Comparison of ENCODE assay signal across 25 cellular contexts in genomic region chr18:62242955-62243354, GRCh38. TPM values are rescaled to one million over a fixed set of nuclear protein-coding genes. Genes with fewer than 3 reads are reported as not detected.
DNase-seq lines count a peak whose midpoint lies in the region; ATAC-seq and TF ChIP-seq lines count a peak whose summit lies in the region.
"Had no signal": no experiment of that assay in that cellular context is flagged by ENCODE, and none has a peak within 500 bp of the region (broad histone marks: within the 10 kb centered on the region; RNA-seq: fewer than 3 reads in every experiment).

No MANE protein-coding gene starts in this region.

- H3K27me3 Mint-ChIP-seq in activated T-cell treated with anti-CD3 and anti-CD28 coated beads, Interleukin-2, amount 50 U/mL, for 72 hours (ENCODE audit: low read depth) = no peaks in the 10 kb centered on the region
- H3K27me3 Mint-ChIP-seq in activated naive CD4-positive, alpha-beta T cell treated with anti-CD3 and anti-CD28 coated beads, Interleukin-2, amount 10 ng/mL, durations not matched to agents 7 days and 5 days = no peaks in the 10 kb centered on the region
- H3K27me3 Mint-ChIP-seq: CD4-positive, CD25-positive, alpha-beta regulatory T cell had no signal

- no peak for TF ChIP-seq CTCF in foreskin fibroblast (IDR thresholded peaks at IDR 0.05; ENCODE audit: low read depth, low read length)

- H3K9ac ChIP-seq in adipocyte (ENCODE audit: low read length) = no peak overlapping the region
- H3K9ac ChIP-seq: BLaER1 had no signal

- peaks cover 0 to 2% of the 10 kb centered on the region in 2 donors for H3K36me3 Mint-ChIP-seq in activated T-cell treated with anti-CD3 and anti-CD28 coated beads, Interleukin-2, amount 50 U/mL, for 72 hours (ENCODE audit: insufficient read depth in 2 of 2)
- H3K36me3 Mint-ChIP-seq in activated naive CD4-positive, alpha-beta T cell treated with anti-CD3 and anti-CD28 coated beads, Interleukin-2, amount 10 ng/mL, durations not matched to agents 7 days and 5 days = peaks cover 26% of the 10 kb centered on the region

- CTCF ChIA-PET in activated naive CD4-positive, alpha-beta T cell treated with anti-CD3 and anti-CD28 coated beads, Interleukin-2, amount 10 ng/mL, durations not matched to agents 7 days and 5 days (lab: Charles Lee) = no interaction called here

- no peak for DNase-seq in activated T-cell treated with anti-CD3 and anti-CD28 coated beads, Interleukin-2, amount 50 U/mL, for 72 hours
- DNase-seq in activated T-cell treated with anti-CD3 and anti-CD28 coated beads for 4 hours (no peak), GM04504 (ENCODE audit: low read depth) (peak; percentile 3), adipocyte (ENCODE audit: low read depth) (peak; percentile 4), foreskin fibroblast (peak; percentile 16 to 67), posterior vena cava (ENCODE audit: low spot score) (no peak)
- no peak for DNase-seq in activated naive CD4-positive, alpha-beta T cell treated with anti-CD3 and anti-CD28 coated beads, Interleukin-2, amount 10 ng/mL, durations not matched to agents 7 days and 5 days
- DNase-seq: CD4-positive, CD25-positive, alpha-beta regulatory T cell; COR-L47; GOT3; HCEC 1CT; KBM-7; MM.1S; NCI-H1048; NCI-H1417; NCI-H1694; NCI-H2029 treated with DMSO at 0.1 percent for 48 hours; NCI-H446 treated with DMSO at 0.1 percent for 48 hours; NCI-H526; PC-9; SJCRH30 had no signal

- peaks cover 2% of the 10 kb centered on the region for H3K4me1 ChIP-seq in adipocyte (ENCODE audit: control insufficient read depth, insufficient read depth, low read length)
- H3K4me1 ChIP-seq: BLaER1, SJCRH30 had no signal

- H3K4me3 Mint-ChIP-seq in activated T-cell treated with anti-CD3 and anti-CD28 coated beads, Interleukin-2, amount 50 U/mL, for 72 hours = no peak overlapping the region
- H3K4me3 Mint-ChIP-seq in activated naive CD4-positive, alpha-beta T cell treated with anti-CD3 and anti-CD28 coated beads, Interleukin-2, amount 10 ng/mL, durations not matched to agents 7 days and 5 days = no peak overlapping the region
- H3K4me3 Mint-ChIP-seq: CD4-positive, CD25-positive, alpha-beta regulatory T cell had no signal

- H3K27ac Mint-ChIP-seq in activated T-cell treated with anti-CD3 and anti-CD28 coated beads, Interleukin-2, amount 50 U/mL, for 72 hours = peak overlapping the region; percentile 79
- no peak overlapping the region for H3K27ac Mint-ChIP-seq in activated naive CD4-positive, alpha-beta T cell treated with anti-CD3 and anti-CD28 coated beads, Interleukin-2, amount 10 ng/mL, durations not matched to agents 7 days and 5 days

- H3K27me3 ChIP-seq in adipocyte (replicated peaks; ENCODE audit: control insufficient read depth, insufficient read depth, low read length) = no peaks in the 10 kb centered on the region
- H3K27me3 ChIP-seq: BLaER1, SJCRH30 had no signal

- H3K4me1 Mint-ChIP-seq in activated T-cell treated with anti-CD3 and anti-CD28 coated beads, Interleukin-2, amount 50 U/mL, for 72 hours (ENCODE audit: low read depth) = no peaks in the 10 kb centered on the region
- H3K4me1 Mint-ChIP-seq in activated naive CD4-positive, alpha-beta T cell treated with anti-CD3 and anti-CD28 coated beads, Interleukin-2, amount 10 ng/mL, durations not matched to agents 7 days and 5 days = peaks cover 5% of the 10 kb centered on the region

- no peak for ATAC-seq in activated T-cell treated with anti-CD3 and anti-CD28 coated beads, Interleukin-2, amount 50 U/mL, for 72 hours (replicated peaks in 1 of 2)
- ATAC-seq in GM21717 (IDR thresholded peaks at IDR 0.05; ENCODE audit: unreplicated experiment) = no peak
- ATAC-seq: GM12878, Right ventricle myocardium inferior had no signal

- H3K9me3 ChIP-seq in adipocyte (ENCODE audit: control insufficient read depth, low read length) = no peaks in the 10 kb centered on the region
- H3K9me3 ChIP-seq: BLaER1, SJCRH30 had no signal

- no peaks in the 10 kb centered on the region for H3K9me3 Mint-ChIP-seq in activated T-cell treated with anti-CD3 and anti-CD28 coated beads, Interleukin-2, amount 50 U/mL, for 72 hours
- H3K9me3 Mint-ChIP-seq in activated naive CD4-positive, alpha-beta T cell treated with anti-CD3 and anti-CD28 coated beads, Interleukin-2, amount 10 ng/mL, durations not matched to agents 7 days and 5 days = no peaks in the 10 kb centered on the region
- H3K9me3 Mint-ChIP-seq: CD4-positive, CD25-positive, alpha-beta regulatory T cell had no signal

- no peak overlapping the region for H3K4me3 ChIP-seq in adipocyte (ENCODE audit: low read length)
- H3K4me3 ChIP-seq in foreskin fibroblast (ENCODE audit: low read depth in 1 of 2, low read length in 2 of 2) = no peak overlapping the region
- H3K4me3 ChIP-seq: BLaER1, GM12878, PC-9, SJCRH30 had no signal

- peaks cover 52% of the 10 kb centered on the region for H3K36me3 ChIP-seq in adipocyte (ENCODE audit: control insufficient read depth, insufficient read depth, low read length, severe bottlenecking)
- H3K36me3 ChIP-seq: SJCRH30 had no signal

- intact Hi-C loops in posterior vena cava (cut with DNase I) = loop anchor here in 1 of 2 donors (10.0 kb wide), 1 partner anchor 58 kb away; the partner anchor contains the start of genes PIGN and RELCH

RNA-seq across cellular contexts. Expression of gene RELCH, which starts 55.9 kb away (rescaled TPM):
- 10 to 100 TPM; 21.8 to 23.5 TPM for total RNA-seq in activated T-cell treated with anti-CD3 and anti-CD28 coated beads, Interleukin-2, amount 50 U/mL, for 72 hours
- 10 to 100 TPM; 24.9 to 29.7 TPM for total RNA-seq in posterior vena cava

RNA-seq across cellular contexts. Expression of gene PIGN, which starts 56.1 kb away (rescaled TPM):
- 10 to 100 TPM; 28.2 to 31.4 TPM for total RNA-seq in activated T-cell treated with anti-CD3 and anti-CD28 coated beads, Interleukin-2, amount 50 U/mL, for 72 hours
- 10 to 100 TPM; 18.6 to 23.7 TPM for total RNA-seq in posterior vena cava

Comparison
In these comparisons a context has a peak if more than half of its experiments do, and no peak if none do; other contexts are left out.
1. DNase-seq: peak in GM04504 (single experiment), adipocyte (single experiment) and foreskin fibroblast (2 of 2); none in activated T-cell treated with anti-CD3 and anti-CD28 coated beads, Interleukin-2, amount 50 U/mL, for 72 hours (0 of 2), activated T-cell treated with anti-CD3 and anti-CD28 coated beads for 4 hours (single experiment), posterior vena cava (single experiment) and activated naive CD4-positive, alpha-beta T cell treated with anti-CD3 and anti-CD28 coated beads, Interleukin-2, amount 10 ng/mL, durations not matched to agents 7 days and 5 days (single experiment).